Comparison of ENCODE assay signal across 28 cellular contexts in the genomic region with DNA sequence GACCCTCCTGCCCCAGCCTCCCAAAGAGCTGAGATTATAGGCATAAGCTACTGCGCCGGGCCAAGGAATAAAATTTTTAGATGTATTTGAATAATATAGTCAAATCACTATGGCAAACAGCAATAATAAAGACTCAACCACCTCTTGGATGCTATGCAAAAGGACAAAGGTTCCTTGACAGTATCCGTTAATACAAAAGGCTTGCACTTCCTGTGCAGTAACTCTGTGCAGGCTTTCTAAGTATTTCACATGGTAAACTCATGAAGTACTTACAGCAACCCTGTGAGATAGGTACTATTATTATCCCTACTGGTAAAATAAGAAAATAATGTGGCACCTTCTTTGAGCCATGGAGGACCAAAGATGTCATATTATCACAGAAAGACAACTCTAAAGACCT.
"Had no signal": no experiment of that assay in that cellular context is flagged by ENCODE, and none has a peak within 500 bp of the region (broad histone marks: within the 10 kb centered on the region; RNA-seq: fewer than 3 reads in every experiment).

No MANE protein-coding gene starts in this region.

- ATAC-seq: activated CD4-positive, alpha-beta T cell treated with anti-CD3 and anti-CD28 coated beads for 36 hours; activated CD8-positive, alpha-beta memory T cell treated with anti-CD3 and anti-CD28 coated beads, Interleukin-2, amount 10 ng/mL, durations not matched to agents 7 days and 5 days; activated CD8-positive, alpha-beta T cell treated with anti-CD3 and anti-CD28 coated beads, Interleukin-2, amount 10 ng/mL, durations not matched to agents 7 days and 5 days; activated naive CD4-positive, alpha-beta T cell treated with anti-CD3 and anti-CD28 coated beads, Interleukin-2, amount 50 U/mL, for 72 hours; activated T-cell treated with anti-CD3 and anti-CD28 coated beads, Interleukin-2, amount 50 U/mL, for 72 hours; foreskin keratinocyte; gastrocnemius medialis had no signal

- H3K9me3 Mint-ChIP-seq: activated CD4-positive, alpha-beta memory T cell treated with anti-CD3 and anti-CD28 coated beads for 36 hours; activated naive CD4-positive, alpha-beta T cell treated with anti-CD3 and anti-CD28 coated beads, Interleukin-2, amount 10 ng/mL, durations not matched to agents 7 days and 5 days; activated naive CD4-positive, alpha-beta T cell treated with anti-CD3 and anti-CD28 coated beads, Interleukin-2, amount 50 U/mL, for 72 hours; activated naive CD8-positive, alpha-beta T cell treated with anti-CD3 and anti-CD28 coated beads, Interleukin-2, amount 10 ng/mL, durations not matched to agents 7 days and 5 days; activated T-cell treated with anti-CD3 and anti-CD28 coated beads, Interleukin-2, amount 50 U/mL, for 72 hours; brain; endodermal cell had no signal

- H3K27me3 Mint-ChIP-seq: activated CD4-positive, alpha-beta memory T cell treated with anti-CD3 and anti-CD28 coated beads for 36 hours; activated CD4-positive, alpha-beta T cell treated with anti-CD3 and anti-CD28 coated beads for 36 hours; activated CD4-positive, alpha-beta T cell treated with anti-CD3 and anti-CD28 coated beads, Interleukin-2, amount 10 ng/mL, durations not matched to agents 24 days and 14 days; activated CD8-positive, alpha-beta memory T cell treated with anti-CD3 and anti-CD28 coated beads, Interleukin-2, amount 10 ng/mL, durations not matched to agents 7 days and 5 days; activated naive CD4-positive, alpha-beta T cell treated with anti-CD3 and anti-CD28 coated beads, Interleukin-2, amount 10 ng/mL, durations not matched to agents 7 days and 5 days; activated naive CD8-positive, alpha-beta T cell treated with anti-CD3 and anti-CD28 coated beads, Interleukin-2, amount 10 ng/mL, durations not matched to agents 7 days and 5 days; brain had no signal

- DNase-seq: activated CD4-positive, alpha-beta memory T cell treated with anti-CD3 and anti-CD28 coated beads for 36 hours; activated CD4-positive, alpha-beta T cell treated with anti-CD3 and anti-CD28 coated beads for 36 hours; activated CD4-positive, alpha-beta T cell treated with anti-CD3 and anti-CD28 coated beads, Interleukin-2, amount 10 ng/mL, durations not matched to agents 24 days and 14 days; activated CD4-positive, CD25-positive, alpha-beta regulatory T cell; activated CD4-positive, CD25-positive, alpha-beta regulatory T cell treated with anti-CD3 and anti-CD28 coated beads, Interleukin-2, amount 50 U/mL, for 72 hours; activated CD8-positive, alpha-beta memory T cell treated with anti-CD3 and anti-CD28 coated beads, Interleukin-2, amount 10 ng/mL, durations not matched to agents 7 days and 5 days; activated CD8-positive, alpha-beta memory T cell treated with anti-CD3 and anti-CD28 coated beads, Interleukin-2, amount 50 U/mL, for 4 hours; activated CD8-positive, alpha-beta T cell treated with anti-CD3 and anti-CD28 coated beads, Interleukin-2, amount 10 ng/mL, durations not matched to agents 7 days and 5 days; activated gamma-delta T cell; activated naive CD4-positive, alpha-beta T cell; activated naive CD4-positive, alpha-beta T cell treated with anti-CD3 and anti-CD28 coated beads, Interleukin-2, amount 10 ng/mL, durations not matched to agents 7 days and 5 days; activated naive CD8-positive, alpha-beta T cell treated with anti-CD3 and anti-CD28 coated beads, Interleukin-2, amount 10 ng/mL, durations not matched to agents 7 days and 5 days; activated T-cell treated with anti-CD3 and anti-CD28 coated beads, Interleukin-2, amount 50 U/mL, for 1 hour; activated T-cell treated with anti-CD3 and anti-CD28 coated beads, Interleukin-2, amount 50 U/mL, for 72 hours; central memory CD4-positive, alpha-beta T cell; cerebellar nuclear complex; colonic mucosa; dorsolateral prefrontal cortex; effector memory CD4-positive, alpha-beta T cell; endodermal cell; erythroblast; foreskin keratinocyte; gastrocnemius medialis; glutamatergic neuron; heart left ventricle; T-helper 2 cell had no signal

- H3K4me3 Mint-ChIP-seq: activated CD4-positive, alpha-beta memory T cell treated with anti-CD3 and anti-CD28 coated beads for 36 hours; activated CD4-positive, alpha-beta T cell treated with anti-CD3 and anti-CD28 coated beads for 36 hours; activated CD4-positive, alpha-beta T cell treated with anti-CD3 and anti-CD28 coated beads, Interleukin-2, amount 10 ng/mL, durations not matched to agents 24 days and 14 days; activated CD8-positive, alpha-beta memory T cell treated with anti-CD3 and anti-CD28 coated beads, Interleukin-2, amount 10 ng/mL, durations not matched to agents 7 days and 5 days; activated CD8-positive, alpha-beta T cell treated with anti-CD3 and anti-CD28 coated beads, Interleukin-2, amount 10 ng/mL, durations not matched to agents 7 days and 5 days; activated naive CD4-positive, alpha-beta T cell treated with anti-CD3 and anti-CD28 coated beads, Interleukin-2, amount 10 ng/mL, durations not matched to agents 7 days and 5 days; activated naive CD8-positive, alpha-beta T cell treated with anti-CD3 and anti-CD28 coated beads, Interleukin-2, amount 10 ng/mL, durations not matched to agents 7 days and 5 days; activated T-cell treated with anti-CD3 and anti-CD28 coated beads, Interleukin-2, amount 50 U/mL, for 72 hours; brain; endodermal cell had no signal
